ENCODE assay signal across 1 cellular context in genomic region chr6:25606151-25606550, GRCh38.
TF ChIP-seq lines count a peak whose summit lies in the region.

No MANE protein-coding gene starts in this region.

TF ChIP-seq in GM23338, 12 proteins besides CTCF, POLR2A, EP300 and RAD21 (continued from another document):
- TF ChIP-seq, protein P1, sequence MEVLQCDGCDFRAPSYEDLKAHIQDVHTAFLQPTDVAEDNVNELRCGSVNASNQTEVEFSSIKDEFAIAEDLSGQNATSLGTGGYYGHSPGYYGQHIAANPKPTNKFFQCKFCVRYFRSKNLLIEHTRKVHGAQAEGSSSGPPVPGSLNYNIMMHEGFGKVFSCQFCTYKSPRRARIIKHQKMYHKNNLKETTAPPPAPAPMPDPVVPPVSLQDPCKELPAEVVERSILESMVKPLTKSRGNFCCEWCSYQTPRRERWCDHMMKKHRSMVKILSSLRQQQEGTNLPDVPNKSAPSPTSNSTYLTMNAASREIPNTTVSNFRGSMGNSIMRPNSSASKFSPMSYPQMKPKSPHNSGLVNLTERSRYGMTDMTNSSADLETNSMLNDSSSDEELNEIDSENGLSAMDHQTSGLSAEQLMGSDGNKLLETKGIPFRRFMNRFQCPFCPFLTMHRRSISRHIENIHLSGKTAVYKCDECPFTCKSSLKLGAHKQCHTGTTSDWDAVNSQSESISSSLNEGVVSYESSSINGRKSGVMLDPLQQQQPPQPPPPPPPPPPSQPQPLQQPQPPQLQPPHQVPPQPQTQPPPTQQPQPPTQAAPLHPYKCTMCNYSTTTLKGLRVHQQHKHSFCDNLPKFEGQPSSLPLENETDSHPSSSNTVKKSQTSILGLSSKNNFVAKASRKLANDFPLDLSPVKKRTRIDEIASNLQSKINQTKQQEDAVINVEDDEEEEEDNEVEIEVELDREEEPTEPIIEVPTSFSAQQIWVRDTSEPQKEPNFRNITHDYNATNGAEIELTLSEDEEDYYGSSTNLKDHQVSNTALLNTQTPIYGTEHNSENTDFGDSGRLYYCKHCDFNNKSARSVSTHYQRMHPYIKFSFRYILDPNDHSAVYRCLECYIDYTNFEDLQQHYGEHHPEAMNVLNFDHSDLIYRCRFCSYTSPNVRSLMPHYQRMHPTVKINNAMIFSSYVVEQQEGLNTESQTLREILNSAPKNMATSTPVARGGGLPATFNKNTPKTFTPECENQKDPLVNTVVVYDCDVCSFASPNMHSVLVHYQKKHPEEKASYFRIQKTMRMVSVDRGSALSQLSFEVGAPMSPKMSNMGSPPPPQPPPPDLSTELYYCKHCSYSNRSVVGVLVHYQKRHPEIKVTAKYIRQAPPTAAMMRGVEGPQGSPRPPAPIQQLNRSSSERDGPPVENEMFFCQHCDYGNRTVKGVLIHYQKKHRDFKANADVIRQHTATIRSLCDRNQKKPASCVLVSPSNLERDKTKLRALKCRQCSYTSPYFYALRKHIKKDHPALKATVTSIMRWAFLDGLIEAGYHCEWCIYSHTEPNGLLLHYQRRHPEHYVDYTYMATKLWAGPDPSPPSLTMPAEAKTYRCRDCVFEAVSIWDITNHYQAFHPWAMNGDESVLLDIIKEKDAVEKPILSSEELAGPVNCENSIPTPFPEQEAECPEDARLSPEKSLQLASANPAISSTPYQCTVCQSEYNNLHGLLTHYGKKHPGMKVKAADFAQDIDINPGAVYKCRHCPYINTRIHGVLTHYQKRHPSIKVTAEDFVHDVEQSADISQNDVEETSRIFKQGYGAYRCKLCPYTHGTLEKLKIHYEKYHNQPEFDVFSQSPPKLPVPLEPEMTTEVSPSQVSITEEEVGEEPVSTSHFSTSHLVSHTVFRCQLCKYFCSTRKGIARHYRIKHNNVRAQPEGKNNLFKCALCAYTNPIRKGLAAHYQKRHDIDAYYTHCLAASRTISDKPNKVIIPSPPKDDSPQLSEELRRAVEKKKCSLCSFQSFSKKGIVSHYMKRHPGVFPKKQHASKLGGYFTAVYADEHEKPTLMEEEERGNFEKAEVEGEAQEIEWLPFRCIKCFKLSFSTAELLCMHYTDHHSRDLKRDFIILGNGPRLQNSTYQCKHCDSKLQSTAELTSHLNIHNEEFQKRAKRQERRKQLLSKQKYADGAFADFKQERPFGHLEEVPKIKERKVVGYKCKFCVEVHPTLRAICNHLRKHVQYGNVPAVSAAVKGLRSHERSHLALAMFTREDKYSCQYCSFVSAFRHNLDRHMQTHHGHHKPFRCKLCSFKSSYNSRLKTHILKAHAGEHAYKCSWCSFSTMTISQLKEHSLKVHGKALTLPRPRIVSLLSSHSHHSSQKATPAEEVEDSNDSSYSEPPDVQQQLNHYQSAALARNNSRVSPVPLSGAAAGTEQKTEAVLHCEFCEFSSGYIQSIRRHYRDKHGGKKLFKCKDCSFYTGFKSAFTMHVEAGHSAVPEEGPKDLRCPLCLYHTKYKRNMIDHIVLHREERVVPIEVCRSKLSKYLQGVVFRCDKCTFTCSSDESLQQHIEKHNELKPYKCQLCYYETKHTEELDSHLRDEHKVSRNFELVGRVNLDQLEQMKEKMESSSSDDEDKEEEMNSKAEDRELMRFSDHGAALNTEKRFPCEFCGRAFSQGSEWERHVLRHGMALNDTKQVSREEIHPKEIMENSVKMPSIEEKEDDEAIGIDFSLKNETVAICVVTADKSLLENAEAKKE (CRISPR knock-in tag; IDR thresholded peaks at IDR 0.05): no peak
TF ChIP-seq in GM23338: peak in this region for 0.
